ENCODE assay signal across 1 cellular context in genomic region chrX:30309139-30309571, GRCh38.
TF ChIP-seq lines count a peak whose summit lies in the region.

A gene with protein sequence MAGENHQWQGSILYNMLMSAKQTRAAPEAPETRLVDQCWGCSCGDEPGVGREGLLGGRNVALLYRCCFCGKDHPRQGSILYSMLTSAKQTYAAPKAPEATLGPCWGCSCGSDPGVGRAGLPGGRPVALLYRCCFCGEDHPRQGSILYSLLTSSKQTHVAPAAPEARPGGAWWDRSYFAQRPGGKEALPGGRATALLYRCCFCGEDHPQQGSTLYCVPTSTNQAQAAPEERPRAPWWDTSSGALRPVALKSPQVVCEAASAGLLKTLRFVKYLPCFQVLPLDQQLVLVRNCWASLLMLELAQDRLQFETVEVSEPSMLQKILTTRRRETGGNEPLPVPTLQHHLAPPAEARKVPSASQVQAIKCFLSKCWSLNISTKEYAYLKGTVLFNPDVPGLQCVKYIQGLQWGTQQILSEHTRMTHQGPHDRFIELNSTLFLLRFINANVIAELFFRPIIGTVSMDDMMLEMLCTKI (minus strand): TSS chrX:30309390. CDS start chrX:30309363, 27 bp downstream.

TF ChIP-seq in GM23338, 12 proteins besides CTCF, POLR2A, EP300 and RAD21 (continued from another document):
- no peak for TF ChIP-seq EZH2 (IDR thresholded peaks at IDR 0.05; ENCODE audit: low read depth, unreplicated experiment)
- TF ChIP-seq ZNF114 (CRISPR knock-in tag; IDR thresholded peaks at IDR 0.05) = no peak
- TF ChIP-seq STAT1 (IDR thresholded peaks at IDR 0.05; ENCODE audit: unreplicated experiment) = no peak
